ENCODE assay signal across 7 cellular contexts in genomic region chr10:124462348-124462695, GRCh38. TPM values are rescaled to one million over a fixed set of nuclear protein-coding genes. Genes with fewer than 3 reads are reported as not detected.
DNase-seq lines count a peak whose midpoint lies in the region; ATAC-seq and TF ChIP-seq lines count a peak whose summit lies in the region.

No MANE protein-coding gene starts in this region.

- peaks cover 23% of the 10 kb centered on the region for H3K4me1 ChIP-seq in HUES64 (ENCODE audit: insufficient read depth, low read length)
- peaks cover 0 to 21% (median 8%) of the 10 kb centered on the region in 5 donors for H3K4me1 ChIP-seq in subcutaneous abdominal adipose tissue (ENCODE audit: control insufficient read depth in 5 of 5, insufficient read depth in 5 of 5, low read length in 5 of 5)

- DNase-seq in activated naive CD8-positive, alpha-beta T cell treated with anti-CD3 and anti-CD28 coated beads, Interleukin-2, amount 10 ng/mL, durations not matched to agents 7 days and 5 days: no peak
- DNase-seq in kidney epithelial cell (ENCODE audit: low read depth) (no peak), Ammon's horn (ENCODE audit: low spot score) (no peak), NCI-H2171 treated with DMSO at 0.1 percent for 48 hours (lab: John Stamatoyannopoulos, UW) (no peak), epidermal melanocyte (ENCODE audit: insufficient read length, low spot score) (no peak)

- H3K27me3 Mint-ChIP-seq in activated naive CD8-positive, alpha-beta T cell treated with anti-CD3 and anti-CD28 coated beads, Interleukin-2, amount 10 ng/mL, durations not matched to agents 7 days and 5 days: peaks cover 9% of the 10 kb centered on the region

- no peak for ATAC-seq in activated naive CD8-positive, alpha-beta T cell treated with anti-CD3 and anti-CD28 coated beads, Interleukin-2, amount 10 ng/mL, durations not matched to agents 7 days and 5 days (ENCODE audit: low read depth)

- peak overlapping the region; percentile 98 for H3K4me3 Mint-ChIP-seq in activated naive CD8-positive, alpha-beta T cell treated with anti-CD3 and anti-CD28 coated beads, Interleukin-2, amount 10 ng/mL, durations not matched to agents 7 days and 5 days

- H3K36me3 Mint-ChIP-seq in activated naive CD8-positive, alpha-beta T cell treated with anti-CD3 and anti-CD28 coated beads, Interleukin-2, amount 10 ng/mL, durations not matched to agents 7 days and 5 days: peaks cover 6% of the 10 kb centered on the region

- H3K27me3 ChIP-seq in HUES64 (ENCODE audit: insufficient read depth, low read length) (peaks cover 6% of the 10 kb centered on the region; the same call in 1 of the 2 replicates), kidney epithelial cell (ENCODE audit: control insufficient read depth, insufficient read depth, low read length) (no peaks in the 10 kb centered on the region), subcutaneous abdominal adipose tissue (ENCODE audit: control insufficient read depth in 5 of 5, insufficient read depth in 4 of 5, low read length in 5 of 5) (peaks cover 0 to 3% (median 0%) of the 10 kb centered on the region in 5 donors)

- no peaks in the 10 kb centered on the region for H3K9me3 Mint-ChIP-seq in activated naive CD8-positive, alpha-beta T cell treated with anti-CD3 and anti-CD28 coated beads, Interleukin-2, amount 10 ng/mL, durations not matched to agents 7 days and 5 days

- H3K27ac ChIP-seq in HUES64 (ENCODE audit: low read depth, low read length) (no peak overlapping the region; the same call in 1 of the 2 replicates), subcutaneous abdominal adipose tissue (ENCODE audit: low read depth, low read length) (no peak overlapping the region)

- H3K27ac Mint-ChIP-seq in activated naive CD8-positive, alpha-beta T cell treated with anti-CD3 and anti-CD28 coated beads, Interleukin-2, amount 10 ng/mL, durations not matched to agents 7 days and 5 days: peak overlapping the region; percentile 78

- POLR2A ChIA-PET in activated naive CD8-positive, alpha-beta T cell treated with anti-CD3 and anti-CD28 coated beads, Interleukin-2, amount 10 ng/mL, durations not matched to agents 7 days and 5 days (lab: Charles Lee): interaction anchor here (0.8 to 1.5 kb wide), 3 partner anchors 11 to 454 kb away, joined by 3 to 5 read pairs (median 4); partner anchors contain the start of gene NKX1-2

- H3K4me3 ChIP-seq in HUES64 (ENCODE audit: low read length) (peak overlapping the region; percentile 74), kidney epithelial cell (ENCODE audit: low read depth, low read length) (peak overlapping the region; percentile 87), subcutaneous abdominal adipose tissue (ENCODE audit: low read depth in 1 of 5, low read length in 5 of 5) (peak overlapping the region; percentile 75 to 87 (median 79))

- WGBS in HUES64: 79% methylated on average over 8 of the region's 8 CpGs

- peak overlapping the region; percentile 65; the same call in 1 of the 2 replicates for H3K9ac ChIP-seq in HUES64 (ENCODE audit: low read depth, low read length)
- peak overlapping the region in 4 of 5 donors; percentile 65 to 71 (median 66) for H3K9ac ChIP-seq in subcutaneous abdominal adipose tissue (ENCODE audit: low read length in 5 of 5)

- peaks cover 22% of the 10 kb centered on the region for H3K4me1 Mint-ChIP-seq in activated naive CD8-positive, alpha-beta T cell treated with anti-CD3 and anti-CD28 coated beads, Interleukin-2, amount 10 ng/mL, durations not matched to agents 7 days and 5 days

- H3K9me3 ChIP-seq in HUES64 (ENCODE audit: insufficient read depth, low read depth, low read length): no peaks in the 10 kb centered on the region
- H3K9me3 ChIP-seq in subcutaneous abdominal adipose tissue (ENCODE audit: control insufficient read depth in 5 of 5, low read length in 5 of 5): no peaks in the 10 kb centered on the region

- no peak for TF ChIP-seq CTCF in kidney epithelial cell (IDR thresholded peaks at IDR 0.05; ENCODE audit: insufficient read depth, low read length, poor library complexity, severe bottlenecking)

- no peaks in the 10 kb centered on the region for H3K36me3 ChIP-seq in HUES64 (ENCODE audit: insufficient read depth, low read length)
- no peaks in the 10 kb centered on the region for H3K36me3 ChIP-seq in kidney epithelial cell (ENCODE audit: control insufficient read depth, insufficient read depth, low read length)
- H3K36me3 ChIP-seq in subcutaneous abdominal adipose tissue (ENCODE audit: control insufficient read depth in 5 of 5, insufficient read depth in 5 of 5, low read length in 5 of 5): no peaks in the 10 kb centered on the region

RNA-seq across cellular contexts. Expression of gene LHPP, which starts 0.7 kb away (rescaled TPM):
- 13.3 TPM for polyA plus RNA-seq in HUES64 (2013, experiment 1 of 2)
- 19.1 TPM for polyA plus RNA-seq in HUES64 (2013, experiment 2 of 2)
- total RNA-seq in activated naive CD8-positive, alpha-beta T cell treated with anti-CD3 and anti-CD28 coated beads, Interleukin-2, amount 10 ng/mL, durations not matched to agents 7 days and 5 days: 10 to 100 TPM; 21.4 to 24.3 TPM
- 6.3 and 9.0 TPM in 2 replicates for total RNA-seq in kidney epithelial cell

RNA-seq across cellular contexts. Expression of gene NKX1-2, which starts 12.5 kb away (rescaled TPM):
- polyA plus RNA-seq in HUES64 (2013, experiment 1 of 2): 47.3 TPM
- 45.8 TPM for polyA plus RNA-seq in HUES64 (2013, experiment 2 of 2)
- total RNA-seq in activated naive CD8-positive, alpha-beta T cell treated with anti-CD3 and anti-CD28 coated beads, Interleukin-2, amount 10 ng/mL, durations not matched to agents 7 days and 5 days: not detected
- total RNA-seq in kidney epithelial cell: not detected in 2 replicates

RNA-seq across cellular contexts. Expression of gene OAT, which starts 43.6 kb away (rescaled TPM):
- polyA plus RNA-seq in HUES64 (2013, experiment 1 of 2): 82.8 TPM
- 80.3 TPM for polyA plus RNA-seq in HUES64 (2013, experiment 2 of 2)
- 10 to 100 TPM; 25.3 to 28.0 TPM for total RNA-seq in activated naive CD8-positive, alpha-beta T cell treated with anti-CD3 and anti-CD28 coated beads, Interleukin-2, amount 10 ng/mL, durations not matched to agents 7 days and 5 days
- total RNA-seq in kidney epithelial cell: 56.1 and 64.8 TPM in 2 replicates
